Comparison of ENCODE assay signal across 1 cellular context in genomic region chr1:7784492-7785071, GRCh38.
TF ChIP-seq lines count a peak whose summit lies in the region.

No MANE protein-coding gene starts in this region.

TF ChIP-seq in WTC11, 78 proteins besides CTCF, POLR2A, EP300 and RAD21 (continued from another document):
- TF ChIP-seq MAX (CRISPR knock-in tag; IDR thresholded peaks at IDR 0.05), result 0 out of 2 replicates have a peak, but pooled peaks have one; percentile 25
